In the genomic region with DNA sequence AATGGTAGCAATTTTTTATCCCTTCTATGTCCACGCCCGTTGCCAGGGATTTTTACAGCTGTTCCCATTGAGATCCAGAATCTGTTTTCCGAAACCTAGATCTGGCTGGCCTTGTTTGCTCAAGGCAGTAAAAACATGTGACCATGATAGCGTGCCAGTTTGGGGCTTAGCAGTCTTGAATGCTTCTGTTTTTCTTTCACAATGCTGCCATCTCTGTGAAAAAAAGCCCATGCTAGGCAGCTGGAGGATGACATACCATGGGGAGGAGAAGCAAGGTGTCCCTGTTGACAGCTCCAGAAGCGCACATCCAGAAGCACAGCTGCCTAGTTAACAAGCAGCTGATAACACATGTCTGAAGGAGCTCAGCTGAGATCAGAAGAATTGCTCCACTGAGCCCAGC, we compare ENCODE assay signal across 19 cellular contexts. TPM values are rescaled to one million over a fixed set of nuclear protein-coding genes. Genes with fewer than 3 reads are reported as not detected.
DNase-seq lines count a peak whose midpoint lies in the region; ATAC-seq and TF ChIP-seq lines count a peak whose summit lies in the region.
"Had no signal": no experiment of that assay in that cellular context is flagged by ENCODE, and none has a peak within 500 bp of the region (broad histone marks: within the 10 kb centered on the region; RNA-seq: fewer than 3 reads in every experiment).

No MANE protein-coding gene starts in this region.

- no peak overlapping the region for H3K9ac ChIP-seq in smooth muscle cell (ENCODE audit: low read depth)

- H4K20me1 ChIP-seq in smooth muscle cell (ENCODE audit: low read depth), result peaks cover 20% of the 10 kb centered on the region

- no peaks in the 10 kb centered on the region for H3K9me3 ChIP-seq in smooth muscle cell (replicated peaks; ENCODE audit: low read depth)
- H3K9me3 ChIP-seq: ascending aorta, MG63 had no signal

- H3K79me2 ChIP-seq in smooth muscle cell (ENCODE audit: low read depth), result peaks cover 25% of the 10 kb centered on the region

- 65% methylated on average over 5 of the region's 5 CpGs for WGBS in smooth muscle cell (ENCODE audit: low lambda C conversion rate)

- H3K4me2 ChIP-seq in smooth muscle cell, result no peak overlapping the region
- H3K4me2 ChIP-seq: PC-9 had no signal

- peak overlapping the region; percentile 24 for H2AFZ ChIP-seq in smooth muscle cell (ENCODE audit: low read depth)
- H2AFZ ChIP-seq: PC-9 had no signal

- no peak for TF ChIP-seq CTCF in smooth muscle cell (IDR thresholded peaks at IDR 0.05; ENCODE audit: borderline replicate concordance, insufficient read depth, poor library complexity, severe bottlenecking)

- ATAC-seq in left lobe of liver, result peak; percentile 62
- no peak for ATAC-seq in HG02840 (IDR thresholded peaks at IDR 0.05; ENCODE audit: low FRiP score, unreplicated experiment)
- ATAC-seq: left cardiac atrium had no signal

- H3K27me3 ChIP-seq in smooth muscle cell (ENCODE audit: low read depth), result no peaks in the 10 kb centered on the region
- H3K27me3 ChIP-seq: ascending aorta, MG63 had no signal

- H3K27ac ChIP-seq in caudate nucleus (ENCODE audit: low read depth, low read length) (peak overlapping the region; percentile 77), smooth muscle cell (ENCODE audit: low read depth) (no peak overlapping the region)
- H3K27ac ChIP-seq: ascending aorta, PC-9 had no signal

- H3K4me3 ChIP-seq in smooth muscle cell, result no peak overlapping the region
- H3K4me3 ChIP-seq: ascending aorta, MG63, PC-9 had no signal

- H3K4me1 ChIP-seq in smooth muscle cell (ENCODE audit: low read depth), result no peaks in the 10 kb centered on the region

- no peaks in the 10 kb centered on the region for H3K36me3 ChIP-seq in smooth muscle cell (ENCODE audit: low read depth)
- H3K36me3 ChIP-seq: ascending aorta had no signal

- DNase-seq in DMS53 (lab: John Stamatoyannopoulos, UW) (peak; percentile 41), DMS53 treated with DMSO at 0.1 percent for 48 hours (lab: John Stamatoyannopoulos, UW; ENCODE audit: unreplicated experiment) (no peak), caudate nucleus (lab: John Stamatoyannopoulos, UW) (peak in 28 of 61 donors; percentile 0 to 57 (median 12)), left lobe of liver (ENCODE audit: low spot score) (peak; percentile 59), smooth muscle cell (lab: John Stamatoyannopoulos, UW; ENCODE audit: unreplicated experiment) (no peak), retina (no peak), dermis blood vessel endothelial cell (no peak)
- DNase-seq: 8988T; activated CD4-positive, alpha-beta T cell treated with anti-CD3 and anti-CD28 coated beads for 1 hour; activated T-cell treated with anti-CD3 and anti-CD28 coated beads, Interleukin-2, amount 50 U/mL, for 1 hour; CD4-positive, alpha-beta T cell; effector CD4-positive, alpha-beta T cell; GF-D8; left cardiac atrium; MG63; NCI-H226; PC-9 had no signal

- H3F3A ChIP-seq in smooth muscle cell (ENCODE audit: low read depth), result no peaks in the 10 kb centered on the region

RNA-seq across cellular contexts. Expression of gene ZNF92, which starts 2.2 kb away (rescaled TPM):
- total RNA-seq in left lobe of liver, result 1.9 TPM
- 14.3 and 19.6 TPM in 2 replicates for total RNA-seq in smooth muscle cell
- polyA plus RNA-seq in smooth muscle cell, result 2.3 and 4.7 TPM in 2 replicates
- total RNA-seq in dermis blood vessel endothelial cell, result 7.6 and 15.3 TPM in 2 replicates

Comparison
In these comparisons a context has a peak if more than half of its experiments do, and no peak if none do; other contexts are left out.
1. DNase-seq: peak in DMS53 (single experiment) and left lobe of liver (single experiment); none in DMS53 treated with DMSO at 0.1 percent for 48 hours (single experiment), smooth muscle cell (single experiment), retina (single experiment) and dermis blood vessel endothelial cell (single experiment).